In the genomic region with DNA sequence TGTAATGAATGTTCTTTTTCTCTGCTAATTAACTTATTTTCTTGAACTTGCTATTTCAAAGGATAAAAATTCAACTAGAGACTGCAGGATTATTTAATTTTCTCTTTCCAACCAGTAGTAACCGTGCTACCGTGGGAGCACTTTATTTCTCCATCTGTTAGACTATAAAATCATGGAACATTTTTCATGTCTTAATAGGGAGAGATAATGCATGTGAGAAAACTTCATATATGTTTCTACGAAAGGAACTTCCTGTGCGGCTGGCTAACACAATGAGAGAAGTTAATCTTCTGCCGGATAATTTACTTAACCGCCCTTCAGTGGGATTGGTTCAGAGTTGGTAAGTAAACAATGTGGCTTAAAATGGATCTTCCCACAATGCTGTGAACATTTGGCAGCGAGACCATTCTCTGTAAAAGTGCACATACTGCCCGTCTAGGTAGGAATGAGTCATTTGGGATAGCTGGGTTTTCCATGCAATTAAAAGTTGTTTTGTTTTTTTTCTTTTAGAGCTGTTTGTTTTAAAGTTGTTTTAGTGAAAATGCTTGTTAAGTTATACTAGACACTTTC, we compare ENCODE assay signal across 8 cellular contexts. TPM values are rescaled to one million over a fixed set of nuclear protein-coding genes. Genes with fewer than 3 reads are reported as not detected.
A peak's percentile ranks its signal among the peaks of the same experiment; 100 is the strongest.
DNase-seq lines count a peak whose midpoint lies in the region; ATAC-seq, FAIRE-seq and TF ChIP-seq lines count a peak whose summit lies in the region.

No MANE protein-coding gene starts in this region.

- TF ChIP-seq POLR2A in erythroblast (IDR thresholded peaks at IDR 0.05; ENCODE audit: low read length): no peak

- no peaks in the 10 kb centered on the region for H3K9me3 Mint-ChIP-seq in activated naive CD4-positive, alpha-beta T cell treated with anti-CD3 and anti-CD28 coated beads, Interleukin-2, amount 10 ng/mL, durations not matched to agents 7 days and 5 days

- peak; percentile 90 to 96 (median 94) for ATAC-seq in pancreas
- ATAC-seq in GM19023 (IDR thresholded peaks at IDR 0.05; ENCODE audit: unreplicated experiment): no peak
- ATAC-seq in HG02678 (IDR thresholded peaks at IDR 0.05; ENCODE audit: unreplicated experiment): no peak
- ATAC-seq in HG03045 (IDR thresholded peaks at IDR 0.05; ENCODE audit: unreplicated experiment): no peak

- H3K36me3 Mint-ChIP-seq in activated naive CD4-positive, alpha-beta T cell treated with anti-CD3 and anti-CD28 coated beads, Interleukin-2, amount 10 ng/mL, durations not matched to agents 7 days and 5 days: peaks cover 27% of the 10 kb centered on the region

- H3K27me3 ChIP-seq in pancreas: no peaks in the 10 kb centered on the region

- DNase-seq in activated naive CD4-positive, alpha-beta T cell treated with anti-CD3 and anti-CD28 coated beads, Interleukin-2, amount 10 ng/mL, durations not matched to agents 7 days and 5 days: no peak
- no peak for DNase-seq in activated naive CD4-positive, alpha-beta T cell treated with anti-CD3 and anti-CD28 coated beads, Interleukin-2, amount 50 U/mL, for 16 hours
- DNase-seq in NOMO-1 treated with dmso at 0.1 percent for 144 hours (lab: John Stamatoyannopoulos, UW; ENCODE audit: unreplicated experiment) (peak; percentile 17), erythroblast (lab: John Stamatoyannopoulos, UW) (peak; percentile 2 to 18), pancreas (peak in 3 of 6 donors; percentile 42 to 54 (median 53))

- no peak for TF ChIP-seq CTCF in pancreas (IDR thresholded peaks at IDR 0.05)

- no peaks in the 10 kb centered on the region for H3K36me3 ChIP-seq in pancreas

- peak; percentile 98 for FAIRE-seq in pancreas (lab: Jason Lieb, UNC)

- peak overlapping the region; percentile 10 for H3K4me3 Mint-ChIP-seq in activated naive CD4-positive, alpha-beta T cell treated with anti-CD3 and anti-CD28 coated beads, Interleukin-2, amount 10 ng/mL, durations not matched to agents 7 days and 5 days

- peaks cover 0 to 5% (median 3%) of the 10 kb centered on the region in 3 donors for H3K4me1 ChIP-seq in pancreas

- H3K4me3 ChIP-seq in pancreas: no peak overlapping the region

- WGBS in pancreas, 2 donors: 2 to 36% methylated on average over 8 of the region's 8 CpGs

- H3K27ac ChIP-seq in pancreas: peak overlapping the region in 2 of 4 donors; percentile 41 to 49

- intact Hi-C loops in pancreas (cut with DNase I): no loop called here

- H3K27me3 Mint-ChIP-seq in activated naive CD4-positive, alpha-beta T cell treated with anti-CD3 and anti-CD28 coated beads, Interleukin-2, amount 10 ng/mL, durations not matched to agents 7 days and 5 days: no peaks in the 10 kb centered on the region

- CTCF ChIA-PET in activated naive CD4-positive, alpha-beta T cell treated with anti-CD3 and anti-CD28 coated beads, Interleukin-2, amount 10 ng/mL, durations not matched to agents 7 days and 5 days (lab: Charles Lee): no interaction called here

- H3K27ac Mint-ChIP-seq in activated naive CD4-positive, alpha-beta T cell treated with anti-CD3 and anti-CD28 coated beads, Interleukin-2, amount 10 ng/mL, durations not matched to agents 7 days and 5 days: peak overlapping the region; percentile 86

- no peaks in the 10 kb centered on the region for H3K9me3 ChIP-seq in pancreas

- H3K4me1 Mint-ChIP-seq in activated naive CD4-positive, alpha-beta T cell treated with anti-CD3 and anti-CD28 coated beads, Interleukin-2, amount 10 ng/mL, durations not matched to agents 7 days and 5 days: peaks cover 45% of the 10 kb centered on the region

RNA-seq across cellular contexts. Expression of a gene that starts 29.5 kb away (rescaled TPM):
- 10 to 100 TPM in 1 of 6 donors, 1 to 10 TPM in 5; 4.7 to 10.1 (median 6.0) TPM for total RNA-seq in pancreas
- 1 to 10 TPM; 2.4 to 3.9 TPM for polyA plus RNA-seq in pancreas

Comparison
In these comparisons a context has a peak if more than half of its experiments do, and no peak if none do; other contexts are left out.
1. DNase-seq: peak in NOMO-1 treated with dmso at 0.1 percent for 144 hours (single experiment) and erythroblast (2 of 2); none in activated naive CD4-positive, alpha-beta T cell treated with anti-CD3 and anti-CD28 coated beads, Interleukin-2, amount 10 ng/mL, durations not matched to agents 7 days and 5 days (single experiment) and activated naive CD4-positive, alpha-beta T cell treated with anti-CD3 and anti-CD28 coated beads, Interleukin-2, amount 50 U/mL, for 16 hours (single experiment).
2. ATAC-seq: peak in pancreas (4 of 4); none in GM19023 (single experiment), HG02678 (single experiment) and HG03045 (single experiment).